ENCODE assay signal across 14 cellular contexts in genomic region chr6:83847179-83847578, GRCh38. TPM values are rescaled to one million over a fixed set of nuclear protein-coding genes. Genes with fewer than 3 reads are reported as not detected.
A peak's percentile ranks its signal among the peaks of the same experiment; 100 is the strongest.
DNase-seq lines count a peak whose midpoint lies in the region; ATAC-seq and TF ChIP-seq lines count a peak whose summit lies in the region.
"Had no signal": no experiment of that assay in that cellular context is flagged by ENCODE, and none has a peak within 500 bp of the region (broad histone marks: within the 10 kb centered on the region; RNA-seq: fewer than 3 reads in every experiment).

No MANE protein-coding gene starts in this region.

- CTCF ChIA-PET in activated CD4-positive, alpha-beta T cell treated with anti-CD3 and anti-CD28 coated beads for 36 hours (lab: Charles Lee), result no interaction called here
- CTCF ChIA-PET in activated CD4-positive, alpha-beta T cell treated with anti-CD3 and anti-CD28 coated beads, Interleukin-2, amount 10 ng/mL, durations not matched to agents 7 days and 5 days (lab: Charles Lee), result interaction anchor here (0.7 kb wide), 1 partner anchor 40 kb away, joined by 3 read pairs; no protein-coding TSS in a partner anchor

- intact Hi-C loops in activated CD4-positive, alpha-beta T cell treated with anti-CD3 and anti-CD28 coated beads for 36 hours (cut with DNase I, micrococcal nuclease), result no loop called here
- intact Hi-C loops in CD14-positive monocyte (cut with micrococcal nuclease), result no loop called here

- DNase-seq in activated CD4-positive, alpha-beta T cell treated with anti-CD3 and anti-CD28 coated beads for 36 hours, result peak; percentile 13
- DNase-seq in activated CD4-positive, alpha-beta T cell treated with anti-CD3 and anti-CD28 coated beads, Interleukin-2, amount 10 ng/mL, durations not matched to agents 7 days and 5 days, result no peak
- DNase-seq in foreskin keratinocyte (peak in 1 of 2 donors; percentile 34), DMS153 (lab: John Stamatoyannopoulos, UW) (no peak), CD14-positive monocyte (ENCODE audit: low spot score) (no peak)
- DNase-seq: 8988T; activated CD8-positive, alpha-beta memory T cell treated with anti-CD3 and anti-CD28 coated beads for 24 hours; DMS 273 treated with DMSO at 0.1 percent for 48 hours; NCI-H1436; T-cell had no signal

- no peak for TF ChIP-seq CTCF in foreskin keratinocyte (conservative IDR thresholded peaks at IDR 0.05)
- no peak for TF ChIP-seq CTCF in CD14-positive monocyte (IDR thresholded peaks at IDR 0.05)

- H3K4me3 Mint-ChIP-seq in activated CD4-positive, alpha-beta T cell treated with anti-CD3 and anti-CD28 coated beads for 36 hours, result no peak overlapping the region
- no peak overlapping the region for H3K4me3 Mint-ChIP-seq in activated CD4-positive, alpha-beta T cell treated with anti-CD3 and anti-CD28 coated beads, Interleukin-2, amount 10 ng/mL, durations not matched to agents 7 days and 5 days
- no peak overlapping the region for H3K4me3 Mint-ChIP-seq in CD14-positive monocyte
- H3K4me3 Mint-ChIP-seq: T-cell had no signal

- H3K4me1 Mint-ChIP-seq in activated CD4-positive, alpha-beta T cell treated with anti-CD3 and anti-CD28 coated beads for 36 hours, result no peaks in the 10 kb centered on the region
- H3K4me1 Mint-ChIP-seq in activated CD4-positive, alpha-beta T cell treated with anti-CD3 and anti-CD28 coated beads, Interleukin-2, amount 10 ng/mL, durations not matched to agents 7 days and 5 days, result no peaks in the 10 kb centered on the region
- H3K4me1 Mint-ChIP-seq in CD14-positive monocyte, result peaks cover 3% of the 10 kb centered on the region
- H3K4me1 Mint-ChIP-seq: T-cell had no signal

- H3K27me3 Mint-ChIP-seq in activated CD4-positive, alpha-beta T cell treated with anti-CD3 and anti-CD28 coated beads for 36 hours, result peaks cover 33% of the 10 kb centered on the region
- H3K27me3 Mint-ChIP-seq in activated CD4-positive, alpha-beta T cell treated with anti-CD3 and anti-CD28 coated beads, Interleukin-2, amount 10 ng/mL, durations not matched to agents 7 days and 5 days, result peaks cover 44% of the 10 kb centered on the region
- peaks cover 9 to 26% (median 19%) of the 10 kb centered on the region in 3 donors for H3K27me3 Mint-ChIP-seq in CD14-positive monocyte (ENCODE audit: low read depth in 3 of 3)

- H3K36me3 Mint-ChIP-seq in activated CD4-positive, alpha-beta T cell treated with anti-CD3 and anti-CD28 coated beads for 36 hours (ENCODE audit: low read depth), result no peaks in the 10 kb centered on the region
- H3K36me3 Mint-ChIP-seq in activated CD4-positive, alpha-beta T cell treated with anti-CD3 and anti-CD28 coated beads, Interleukin-2, amount 10 ng/mL, durations not matched to agents 7 days and 5 days (ENCODE audit: low read depth), result no peaks in the 10 kb centered on the region
- no peaks in the 10 kb centered on the region for H3K36me3 Mint-ChIP-seq in CD14-positive monocyte
- H3K36me3 Mint-ChIP-seq: T-cell had no signal

- H3K9me3 Mint-ChIP-seq in activated CD4-positive, alpha-beta T cell treated with anti-CD3 and anti-CD28 coated beads for 36 hours (ENCODE audit: low read depth), result no peaks in the 10 kb centered on the region
- H3K9me3 Mint-ChIP-seq in activated CD4-positive, alpha-beta T cell treated with anti-CD3 and anti-CD28 coated beads, Interleukin-2, amount 10 ng/mL, durations not matched to agents 7 days and 5 days, result no peaks in the 10 kb centered on the region
- peaks cover 0 to 4% (median 2%) of the 10 kb centered on the region in 7 donors for H3K9me3 Mint-ChIP-seq in CD14-positive monocyte
- H3K9me3 Mint-ChIP-seq: T-cell had no signal

- POLR2A ChIA-PET in activated CD4-positive, alpha-beta T cell treated with anti-CD3 and anti-CD28 coated beads for 36 hours (lab: Charles Lee), result no interaction called here
- POLR2A ChIA-PET in activated CD4-positive, alpha-beta T cell treated with anti-CD3 and anti-CD28 coated beads, Interleukin-2, amount 10 ng/mL, durations not matched to agents 7 days and 5 days (lab: Charles Lee), result no interaction called here

- ATAC-seq in activated CD4-positive, alpha-beta T cell treated with anti-CD3 and anti-CD28 coated beads for 36 hours, result peak; percentile 57
- ATAC-seq in GM21528 (IDR thresholded peaks at IDR 0.05; ENCODE audit: low FRiP score, unreplicated experiment), result peak; percentile 82
- ATAC-seq in HG03103 (IDR thresholded peaks at IDR 0.05; ENCODE audit: low read depth, unreplicated experiment), result peak; percentile 79
- peak; percentile 85 for ATAC-seq in foreskin keratinocyte
- ATAC-seq in HG03196 (IDR thresholded peaks at IDR 0.05; ENCODE audit: unreplicated experiment), result no peak
- ATAC-seq: T-cell had no signal

- H3K4me1 ChIP-seq in foreskin keratinocyte, result no peaks in the 10 kb centered on the region

- no peak overlapping the region for H3K27ac ChIP-seq in foreskin keratinocyte

- H3K27ac Mint-ChIP-seq in activated CD4-positive, alpha-beta T cell treated with anti-CD3 and anti-CD28 coated beads for 36 hours, result no peak overlapping the region
- no peak overlapping the region for H3K27ac Mint-ChIP-seq in activated CD4-positive, alpha-beta T cell treated with anti-CD3 and anti-CD28 coated beads, Interleukin-2, amount 10 ng/mL, durations not matched to agents 7 days and 5 days
- no peak overlapping the region for H3K27ac Mint-ChIP-seq in CD14-positive monocyte
- H3K27ac Mint-ChIP-seq: T-cell had no signal

- peaks cover 20% of the 10 kb centered on the region for H3K27me3 ChIP-seq in foreskin keratinocyte

RNA-seq across cellular contexts. Expression of gene RIPPLY2, which starts 6.0 kb away (rescaled TPM):
- not detected for total RNA-seq in activated CD4-positive, alpha-beta T cell treated with anti-CD3 and anti-CD28 coated beads for 36 hours
- not detected for total RNA-seq in activated CD4-positive, alpha-beta T cell treated with anti-CD3 and anti-CD28 coated beads, Interleukin-2, amount 10 ng/mL, durations not matched to agents 7 days and 5 days
- 0.65 and 1.8 TPM in 2 replicates for total RNA-seq in foreskin keratinocyte
- 1.5 and 2.2 TPM in 2 replicates for polyA plus RNA-seq in foreskin keratinocyte
- not detected for polyA plus RNA-seq in CD14-positive monocyte
- total RNA-seq: mucosa of gallbladder, T-cell had no signal

RNA-seq across cellular contexts. Expression of gene CYB5R4, which starts 12.3 kb away (rescaled TPM):
- 10 to 100 TPM; 21.9 to 28.2 TPM for total RNA-seq in activated CD4-positive, alpha-beta T cell treated with anti-CD3 and anti-CD28 coated beads for 36 hours
- 10 to 100 TPM; 26.8 to 27.3 TPM for total RNA-seq in activated CD4-positive, alpha-beta T cell treated with anti-CD3 and anti-CD28 coated beads, Interleukin-2, amount 10 ng/mL, durations not matched to agents 7 days and 5 days
- total RNA-seq in foreskin keratinocyte, result 20.1 and 25.7 TPM in 2 replicates
- polyA plus RNA-seq in foreskin keratinocyte (7.5 and 13.4 TPM in 2 replicates), CD14-positive monocyte (100 to 1,000 TPM; 116 to 120 TPM)
